ENCODE assay signal across 9 cellular contexts in the genomic region with DNA sequence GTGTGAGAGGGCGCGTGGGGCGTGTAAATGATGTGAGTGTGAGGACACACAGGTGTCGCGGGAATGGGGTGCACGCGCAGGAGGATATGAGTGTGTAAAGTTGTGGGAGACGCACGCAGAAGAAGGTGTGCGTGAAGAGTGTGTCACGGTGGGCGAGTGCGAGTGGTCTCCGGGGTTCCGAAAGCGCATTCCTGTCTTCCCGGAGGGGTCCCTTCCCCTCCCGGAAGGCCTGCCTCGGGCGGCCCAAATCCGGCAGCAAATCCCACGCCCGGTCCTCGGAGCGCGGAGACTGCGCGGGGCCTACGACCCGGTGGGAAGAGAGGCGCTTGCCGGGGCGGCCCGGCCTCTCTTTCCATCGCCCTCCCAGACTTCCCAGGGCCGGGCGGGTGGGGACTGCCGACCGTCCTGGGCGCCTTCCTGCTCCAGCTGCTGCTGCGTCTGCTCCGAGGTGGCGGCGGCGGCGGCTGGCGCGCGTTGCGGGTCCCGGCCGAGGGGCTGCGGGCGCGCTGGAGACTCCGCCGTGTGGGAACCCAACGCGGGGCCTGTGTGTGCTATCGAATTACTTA. TPM values are rescaled to one million over a fixed set of nuclear protein-coding genes. Genes with fewer than 3 reads are reported as not detected.
DNase-seq lines count a peak whose midpoint lies in the region; ATAC-seq lines count a peak whose summit lies in the region.
"Had no signal": no experiment of that assay in that cellular context is flagged by ENCODE, and none has a peak within 500 bp of the region (broad histone marks: within the 10 kb centered on the region; RNA-seq: fewer than 3 reads in every experiment).

No MANE protein-coding gene starts in this region.

- H3K9me3 ChIP-seq in iPS DF 6.9 (ENCODE audit: control insufficient read depth, insufficient read depth, low read length): no peaks in the 10 kb centered on the region
- H3K9me3 ChIP-seq: neutrophil had no signal

- peaks cover 14% of the 10 kb centered on the region for H3K4me1 Mint-ChIP-seq in activated CD4-positive, alpha-beta T cell treated with anti-CD3 and anti-CD28 coated beads, Interleukin-2, amount 10 ng/mL, durations not matched to agents 7 days and 5 days
- H3K4me1 Mint-ChIP-seq in activated CD8-positive, alpha-beta T cell treated with anti-CD3 and anti-CD28 coated beads, Interleukin-2, amount 10 ng/mL, durations not matched to agents 7 days and 5 days (ENCODE audit: low read depth): peaks cover 13% of the 10 kb centered on the region
- H3K4me1 Mint-ChIP-seq in stimulated activated naive CD8-positive, alpha-beta T cell treated with anti-CD3 and anti-CD28 coated beads, Interleukin-15, amount 100 ng/mL, for 72 hours: peaks cover 31% of the 10 kb centered on the region

- no CpG with 5 or more reads among the region's 60 CpGs for WGBS in iPS DF 6.9 (ENCODE audit: insufficient coverage, insufficient read length)

- peaks cover 11% of the 10 kb centered on the region for H3K36me3 ChIP-seq in iPS DF 6.9 (ENCODE audit: control insufficient read depth, insufficient read depth, low read length)
- H3K36me3 ChIP-seq: neutrophil had no signal

- peaks cover 11% of the 10 kb centered on the region for H3K36me3 Mint-ChIP-seq in activated CD4-positive, alpha-beta T cell treated with anti-CD3 and anti-CD28 coated beads, Interleukin-2, amount 10 ng/mL, durations not matched to agents 7 days and 5 days (ENCODE audit: low read depth)
- H3K36me3 Mint-ChIP-seq in activated CD8-positive, alpha-beta T cell treated with anti-CD3 and anti-CD28 coated beads, Interleukin-2, amount 10 ng/mL, durations not matched to agents 7 days and 5 days (ENCODE audit: low read depth): peaks cover 12% of the 10 kb centered on the region

- peak overlapping the region; percentile 64 for H3K27ac Mint-ChIP-seq in activated CD4-positive, alpha-beta T cell treated with anti-CD3 and anti-CD28 coated beads, Interleukin-2, amount 10 ng/mL, durations not matched to agents 7 days and 5 days
- H3K27ac Mint-ChIP-seq in activated CD8-positive, alpha-beta T cell treated with anti-CD3 and anti-CD28 coated beads, Interleukin-2, amount 10 ng/mL, durations not matched to agents 7 days and 5 days: peak overlapping the region; percentile 82
- H3K27ac Mint-ChIP-seq in stimulated activated naive CD8-positive, alpha-beta T cell treated with anti-CD3 and anti-CD28 coated beads, Interleukin-15, amount 100 ng/mL, for 72 hours: peak overlapping the region in 1 of 2 donors; percentile 86

- peak overlapping the region; percentile 68 for H3K4me3 Mint-ChIP-seq in activated CD4-positive, alpha-beta T cell treated with anti-CD3 and anti-CD28 coated beads, Interleukin-2, amount 10 ng/mL, durations not matched to agents 7 days and 5 days
- peak overlapping the region; percentile 69 for H3K4me3 Mint-ChIP-seq in activated CD8-positive, alpha-beta T cell treated with anti-CD3 and anti-CD28 coated beads, Interleukin-2, amount 10 ng/mL, durations not matched to agents 7 days and 5 days
- peak overlapping the region; percentile 81 to 89 for H3K4me3 Mint-ChIP-seq in stimulated activated naive CD8-positive, alpha-beta T cell treated with anti-CD3 and anti-CD28 coated beads, Interleukin-15, amount 100 ng/mL, for 72 hours

- ATAC-seq in activated CD8-positive, alpha-beta T cell treated with anti-CD3 and anti-CD28 coated beads, Interleukin-2, amount 10 ng/mL, durations not matched to agents 7 days and 5 days: peak; percentile 13
- no peak for ATAC-seq in stimulated activated naive CD8-positive, alpha-beta T cell treated with anti-CD3 and anti-CD28 coated beads, Interleukin-15, amount 100 ng/mL, for 72 hours
- no peak for ATAC-seq in GM18517 (IDR thresholded peaks at IDR 0.05; ENCODE audit: unreplicated experiment)

- H3K27ac ChIP-seq in iPS DF 6.9 (ENCODE audit: low read length): no peak overlapping the region
- H3K27ac ChIP-seq: neutrophil had no signal

- POLR2A ChIA-PET in activated CD4-positive, alpha-beta T cell treated with anti-CD3 and anti-CD28 coated beads, Interleukin-2, amount 10 ng/mL, durations not matched to agents 7 days and 5 days (lab: Charles Lee): no interaction called here
- POLR2A ChIA-PET in activated CD8-positive, alpha-beta T cell treated with anti-CD3 and anti-CD28 coated beads, Interleukin-2, amount 10 ng/mL, durations not matched to agents 7 days and 5 days (lab: Charles Lee): no interaction called here

- peaks cover 4% of the 10 kb centered on the region for H3K4me1 ChIP-seq in iPS DF 6.9 (ENCODE audit: control insufficient read depth, insufficient read depth, low read length)

- peaks cover 69% of the 10 kb centered on the region for H3K27me3 Mint-ChIP-seq in activated CD4-positive, alpha-beta T cell treated with anti-CD3 and anti-CD28 coated beads, Interleukin-2, amount 10 ng/mL, durations not matched to agents 7 days and 5 days
- peaks cover 71% of the 10 kb centered on the region for H3K27me3 Mint-ChIP-seq in activated CD8-positive, alpha-beta T cell treated with anti-CD3 and anti-CD28 coated beads, Interleukin-2, amount 10 ng/mL, durations not matched to agents 7 days and 5 days (ENCODE audit: low read depth)
- peaks cover 84% of the 10 kb centered on the region for H3K27me3 Mint-ChIP-seq in stimulated activated naive CD8-positive, alpha-beta T cell treated with anti-CD3 and anti-CD28 coated beads, Interleukin-15, amount 100 ng/mL, for 72 hours

- no peak for DNase-seq in activated CD4-positive, alpha-beta T cell treated with anti-CD3 and anti-CD28 coated beads, Interleukin-2, amount 10 ng/mL, durations not matched to agents 7 days and 5 days
- DNase-seq in activated CD4-positive, alpha-beta T cell treated with anti-CD3 and anti-CD28 coated beads for 4 hours: no peak
- no peak for DNase-seq in activated CD8-positive, alpha-beta T cell treated with anti-CD3 and anti-CD28 coated beads, Interleukin-2, amount 10 ng/mL, durations not matched to agents 7 days and 5 days
- DNase-seq in iPS DF 6.9 (ENCODE audit: low read depth, low spot score): no peak
- DNase-seq in stimulated activated naive CD8-positive, alpha-beta T cell treated with anti-CD3 and anti-CD28 coated beads, Interleukin-15, amount 100 ng/mL, for 72 hours: no peak
- DNase-seq in midbrain (lab: John Stamatoyannopoulos, UW): no peak
- no peak for DNase-seq in NCI-H2171 treated with DMSO at 0.1 percent for 48 hours (lab: John Stamatoyannopoulos, UW)

- CTCF ChIA-PET in activated CD4-positive, alpha-beta T cell treated with anti-CD3 and anti-CD28 coated beads, Interleukin-2, amount 10 ng/mL, durations not matched to agents 7 days and 5 days (lab: Charles Lee): interaction anchor here (0.6 to 2.2 kb wide), 4 partner anchors 13 to 212 kb away, joined by 3 to 11 read pairs (median 4); no protein-coding TSS in a partner anchor
- CTCF ChIA-PET in activated CD8-positive, alpha-beta T cell treated with anti-CD3 and anti-CD28 coated beads, Interleukin-2, amount 10 ng/mL, durations not matched to agents 7 days and 5 days (lab: Charles Lee): interaction anchor here (1.2 kb wide), 1 partner anchor 313 kb away, joined by 4 read pairs; no protein-coding TSS in a partner anchor

- H3K9me3 Mint-ChIP-seq in activated CD4-positive, alpha-beta T cell treated with anti-CD3 and anti-CD28 coated beads, Interleukin-2, amount 10 ng/mL, durations not matched to agents 7 days and 5 days: peaks cover under 1% of the 10 kb centered on the region
- H3K9me3 Mint-ChIP-seq in activated CD8-positive, alpha-beta T cell treated with anti-CD3 and anti-CD28 coated beads, Interleukin-2, amount 10 ng/mL, durations not matched to agents 7 days and 5 days (ENCODE audit: insufficient read depth): peaks cover 4% of the 10 kb centered on the region
- H3K9me3 Mint-ChIP-seq in stimulated activated naive CD8-positive, alpha-beta T cell treated with anti-CD3 and anti-CD28 coated beads, Interleukin-15, amount 100 ng/mL, for 72 hours: no peaks in the 10 kb centered on the region

- H3K27me3 ChIP-seq in iPS DF 6.9 (ENCODE audit: control insufficient read depth, insufficient read depth, low read length): no peaks in the 10 kb centered on the region; the same call in 1 of the 2 replicates

- peak overlapping the region; percentile 92 for H3K4me3 ChIP-seq in iPS DF 6.9 (ENCODE audit: low read length)

RNA-seq across cellular contexts. Expression of gene ZIC5, which starts 2.1 kb away (rescaled TPM):
- not detected for total RNA-seq in activated CD4-positive, alpha-beta T cell treated with anti-CD3 and anti-CD28 coated beads, Interleukin-2, amount 10 ng/mL, durations not matched to agents 7 days and 5 days
- not detected for total RNA-seq in activated CD8-positive, alpha-beta T cell treated with anti-CD3 and anti-CD28 coated beads, Interleukin-2, amount 10 ng/mL, durations not matched to agents 7 days and 5 days

RNA-seq across cellular contexts. Expression of gene ZIC2, which starts 12.1 kb away (rescaled TPM):
- not detected for total RNA-seq in activated CD4-positive, alpha-beta T cell treated with anti-CD3 and anti-CD28 coated beads, Interleukin-2, amount 10 ng/mL, durations not matched to agents 7 days and 5 days
- total RNA-seq in activated CD8-positive, alpha-beta T cell treated with anti-CD3 and anti-CD28 coated beads, Interleukin-2, amount 10 ng/mL, durations not matched to agents 7 days and 5 days: not detected
